ENCODE assay signal across 8 cellular contexts in the genomic region with DNA sequence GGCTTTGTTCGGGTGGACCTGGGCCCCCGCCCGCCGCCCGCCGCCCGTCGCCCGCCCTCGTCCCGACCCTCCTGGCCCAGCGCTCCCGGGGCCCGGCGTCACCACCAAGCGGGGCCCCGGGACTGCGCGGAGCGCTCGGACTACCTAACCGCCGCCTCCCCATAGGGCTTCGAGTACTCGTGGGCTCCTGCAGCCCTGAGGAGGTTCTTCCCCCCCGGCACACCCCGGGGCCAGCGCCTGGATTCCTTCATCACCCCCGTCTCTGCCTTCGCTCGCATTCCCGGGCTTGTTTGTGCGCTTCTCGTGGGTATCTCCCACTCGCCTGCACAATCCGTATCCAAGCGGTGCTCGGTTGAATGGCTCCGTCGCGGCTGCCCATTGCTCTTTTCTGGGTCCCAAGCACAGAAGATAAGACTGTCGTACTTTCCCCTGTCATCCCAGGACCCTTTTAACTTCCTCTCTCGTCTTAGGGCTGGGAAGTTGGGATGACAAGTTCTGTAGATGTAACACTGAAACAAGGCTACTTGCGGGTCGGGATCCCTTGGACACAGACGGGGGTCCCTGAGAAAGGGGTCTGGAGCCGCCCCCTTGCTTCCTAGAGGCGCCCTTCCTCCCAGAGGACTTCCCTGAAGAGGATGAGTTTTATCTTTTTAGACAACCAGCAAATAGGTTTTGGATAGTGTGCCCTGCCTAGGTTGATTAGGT. TPM values are rescaled to one million over a fixed set of nuclear protein-coding genes. Genes with fewer than 3 reads are reported as not detected.
DNase-seq lines count a peak whose midpoint lies in the region; ATAC-seq and TF ChIP-seq lines count a peak whose summit lies in the region.

No MANE protein-coding gene starts in this region.

- H3K27ac Mint-ChIP-seq in nephron = peak overlapping the region; percentile 86 to 99 (median 99)

- DNase-seq in NCI-H1092 treated with DMSO at 0.1 percent for 48 hours (lab: John Stamatoyannopoulos, UW) = peak; percentile 22
- no peak for DNase-seq in NCI-H1092 (lab: John Stamatoyannopoulos, UW)
- peak; percentile 18 for DNase-seq in activated CD4-positive, alpha-beta T cell treated with anti-CD3 and anti-CD28 coated beads, Interleukin-2, amount 50 U/mL, for 1 hour
- peak; percentile 30 for DNase-seq in fibroblast of the aortic adventitia (ENCODE audit: low read depth)
- no peak for DNase-seq in NCI-H446 treated with DMSO at 0.1 percent for 48 hours (lab: John Stamatoyannopoulos, UW)

- peak overlapping the region; percentile 99 to 100 (median 99) for H3K4me3 Mint-ChIP-seq in nephron

- H3K27ac ChIP-seq in HUES64 (ENCODE audit: low read depth, low read length) = peak overlapping the region; percentile 54; the same call in 1 of the 2 replicates

- H3K9me3 Mint-ChIP-seq in nephron = no peaks in the 10 kb centered on the region

- no peaks in the 10 kb centered on the region for H3K27me3 Mint-ChIP-seq in nephron (ENCODE audit: low read depth)

- H3K9ac ChIP-seq in HUES64 (ENCODE audit: low read depth, low read length) = peak overlapping the region; percentile 84

- H3K9me3 ChIP-seq in HUES64 (ENCODE audit: insufficient read depth, low read depth, low read length) = no peaks in the 10 kb centered on the region; the same call in 1 of the 2 replicates

- H3K36me3 ChIP-seq in HUES64 (ENCODE audit: insufficient read depth, low read length) = peaks cover 25% of the 10 kb centered on the region

- H3K27me3 ChIP-seq in HUES64 (ENCODE audit: insufficient read depth, low read length) = no peaks in the 10 kb centered on the region

- H3K4me1 Mint-ChIP-seq in nephron = peaks cover 18% of the 10 kb centered on the region

- H3K4me3 ChIP-seq in HUES64 (ENCODE audit: low read length) (peak overlapping the region; percentile 94), fibroblast of the aortic adventitia (ENCODE audit: low read depth, low read length) (peak overlapping the region; percentile 83)

- TF ChIP-seq CTCF in fibroblast of the aortic adventitia (IDR thresholded peaks at IDR 0.05; ENCODE audit: insufficient read depth, low read length) (no peak), nephron (IDR thresholded peaks at IDR 0.05; ENCODE audit: unreplicated experiment in 3 of 3) (peak in 1 of 3 experiments; percentile 24)

- H3K36me3 Mint-ChIP-seq in nephron (ENCODE audit: low read depth) = peaks cover 20% of the 10 kb centered on the region

- WGBS in HUES64 = under 1% methylated on average over 47 of the region's 48 CpGs

- peaks cover 10% of the 10 kb centered on the region; the same call in 1 of the 2 replicates for H3K4me1 ChIP-seq in HUES64 (ENCODE audit: insufficient read depth, low read length)

- peak; percentile 40 for ATAC-seq in GM21619 (IDR thresholded peaks at IDR 0.05; ENCODE audit: unreplicated experiment)

RNA-seq across cellular contexts. Expression of gene MOB1B, which starts 0.6 kb away (rescaled TPM):
- 13.9 TPM for polyA plus RNA-seq in HUES64 (2013, experiment 1 of 2)
- polyA plus RNA-seq in HUES64 (2013, experiment 2 of 2) = 16.5 TPM
- total RNA-seq in fibroblast of the aortic adventitia (ENCODE audit: low replicate concordance) = 7.4 and 11.8 TPM in 2 replicates

Comparison
In these comparisons a context has a peak if more than half of its experiments do, and no peak if none do; other contexts are left out.
1. DNase-seq: peak in NCI-H1092 treated with DMSO at 0.1 percent for 48 hours (single experiment), activated CD4-positive, alpha-beta T cell treated with anti-CD3 and anti-CD28 coated beads, Interleukin-2, amount 50 U/mL, for 1 hour (single experiment) and fibroblast of the aortic adventitia (single experiment); none in NCI-H1092 (single experiment) and NCI-H446 treated with DMSO at 0.1 percent for 48 hours (single experiment).